Comparison of ENCODE assay signal across 8 cellular contexts in genomic region chr16:30698816-30699614, GRCh38. TPM values are rescaled to one million over a fixed set of nuclear protein-coding genes. Genes with fewer than 3 reads are reported as not detected.
DNase-seq lines count a peak whose midpoint lies in the region; ATAC-seq and TF ChIP-seq lines count a peak whose summit lies in the region.

SRCAP (plus strand) TSS chr16:30699171; CDS start chr16:30700825, 1,654 bp downstream.

- peak within 1 kb of the TSS; percentile 84 to 100 (median 94) for H3K4me2 ChIP-seq in BLaER1 treated with 17β-estradiol and CSF1 and Interleukin-3, amounts not matched to agents 10 nM and 100 nM

- peaks cover 40 to 47% (median 42%) of the 10 kb centered on the region in 11 experiments for H3K36me3 ChIP-seq in BLaER1 treated with 17β-estradiol and CSF1 and Interleukin-3, amounts not matched to agents 10 nM and 100 nM
- H3K36me3 ChIP-seq in right lobe of liver, result peaks cover 0 to 35% (median 22%) of the 10 kb centered on the region in 4 donors

- intact Hi-C loops in dorsolateral prefrontal cortex (cut with DNase I) (loop anchor here (1.0 to 10.0 kb wide), 8 partner anchors 41 to 634 kb away; partner anchors contain the start of genes CFAP119 (in 2 of the 2), FBRS (in 2 of the 2), RNF40 (in 2 of the 2) and ALDOA (in 1 of the 2)), right lobe of liver (cut with DNase I) (no loop called here)

- CTCF ChIA-PET in activated CD4-positive, alpha-beta memory T cell treated with anti-CD3 and anti-CD28 coated beads, Interleukin-2, amount 10 ng/mL, durations not matched to agents 7 days and 5 days (lab: Charles Lee), result interaction anchor here (0.6 kb wide), 1 partner anchor 276 kb away, joined by 4 read pairs; no protein-coding TSS in a partner anchor

- TF ChIP-seq CTCF in dorsolateral prefrontal cortex (IDR thresholded peaks at IDR 0.05 in 54 of 56, conservative IDR thresholded peaks at IDR 0.05 in 2 of 56; ENCODE audit: low read depth in 1 of 56, partially characterized antibody in 56 of 56) (no peak), right lobe of liver (IDR thresholded peaks at IDR 0.05) (no peak)

- peak within 1 kb of the TSS; percentile 98 for H3K4me3 Mint-ChIP-seq in activated CD4-positive, alpha-beta memory T cell treated with anti-CD3 and anti-CD28 coated beads, Interleukin-2, amount 10 ng/mL, durations not matched to agents 7 days and 5 days

- H3K27me3 ChIP-seq in BLaER1 treated with 17β-estradiol and CSF1 and Interleukin-3, amounts not matched to agents 10 nM and 100 nM, result no peaks in the 10 kb centered on the region
- no peaks in the 10 kb centered on the region for H3K27me3 ChIP-seq in dorsolateral prefrontal cortex
- no peaks in the 10 kb centered on the region for H3K27me3 ChIP-seq in right lobe of liver

- peak within 1 kb of the TSS; percentile 84 to 99 (median 90) for H3K4me3 ChIP-seq in BLaER1 treated with 17β-estradiol and CSF1 and Interleukin-3, amounts not matched to agents 10 nM and 100 nM
- H3K4me3 ChIP-seq in dorsolateral prefrontal cortex (peak within 1 kb of the TSS; percentile 76 to 100 (median 96)), right lobe of liver (peak within 1 kb of the TSS; percentile 93 to 98 (median 95))

- H3K9me3 ChIP-seq in BLaER1 treated with 17β-estradiol and CSF1 and Interleukin-3, amounts not matched to agents 10 nM and 100 nM (replicated peaks in 1 of 11), result no peaks in the 10 kb centered on the region
- H3K9me3 ChIP-seq in right lobe of liver, result no peaks in the 10 kb centered on the region

- H3K4me1 ChIP-seq in BLaER1 treated with 17β-estradiol and CSF1 and Interleukin-3, amounts not matched to agents 10 nM and 100 nM, result peaks cover 40 to 52% (median 46%) of the 10 kb centered on the region in 10 experiments
- peaks cover 0 to 21% (median 10%) of the 10 kb centered on the region in 4 donors for H3K4me1 ChIP-seq in right lobe of liver

- WGBS in right lobe of liver (ENCODE audit: insufficient coverage, low coverage, low lambda C conversion rate, missing lambda C conversion rate), result 2% methylated on average over 35 of the region's 57 CpGs

- H3K9ac ChIP-seq in BLaER1 treated with 17β-estradiol and CSF1 and Interleukin-3, amounts not matched to agents 10 nM and 100 nM, result peak within 1 kb of the TSS; percentile 97 to 100 (median 99)

- TF ChIP-seq POLR2A in right lobe of liver (IDR thresholded peaks at IDR 0.05), result peak; percentile 62

- POLR2A ChIA-PET in activated CD4-positive, alpha-beta memory T cell treated with anti-CD3 and anti-CD28 coated beads, Interleukin-2, amount 10 ng/mL, durations not matched to agents 7 days and 5 days (lab: Charles Lee), result interaction anchor here (0.6 to 5.0 kb wide), 16 partner anchors 10 to 198 kb away, joined by 3 to 68 read pairs (median 4); partner anchors contain the start of genes FBRS, PHKG2, PRR14 and ZNF688

- H3K27me3 Mint-ChIP-seq in activated CD4-positive, alpha-beta memory T cell treated with anti-CD3 and anti-CD28 coated beads, Interleukin-2, amount 10 ng/mL, durations not matched to agents 7 days and 5 days, result no peaks in the 10 kb centered on the region

- H3K36me3 Mint-ChIP-seq in activated CD4-positive, alpha-beta memory T cell treated with anti-CD3 and anti-CD28 coated beads, Interleukin-2, amount 10 ng/mL, durations not matched to agents 7 days and 5 days (ENCODE audit: low read depth), result peaks cover 33% of the 10 kb centered on the region

- no peaks in the 10 kb centered on the region for H3K9me3 Mint-ChIP-seq in activated CD4-positive, alpha-beta memory T cell treated with anti-CD3 and anti-CD28 coated beads, Interleukin-2, amount 10 ng/mL, durations not matched to agents 7 days and 5 days

- ATAC-seq in GM19324 (IDR thresholded peaks at IDR 0.05; ENCODE audit: low FRiP score, unreplicated experiment), result peak; percentile 27
- peak; percentile 8 for ATAC-seq in HG03469 (IDR thresholded peaks at IDR 0.05; ENCODE audit: unreplicated experiment)
- ATAC-seq in right lobe of liver, result peak; percentile 71 to 80 (median 76)

- peaks cover 41% of the 10 kb centered on the region for H3K4me1 Mint-ChIP-seq in activated CD4-positive, alpha-beta memory T cell treated with anti-CD3 and anti-CD28 coated beads, Interleukin-2, amount 10 ng/mL, durations not matched to agents 7 days and 5 days

- H3K27ac Mint-ChIP-seq in activated CD4-positive, alpha-beta memory T cell treated with anti-CD3 and anti-CD28 coated beads, Interleukin-2, amount 10 ng/mL, durations not matched to agents 7 days and 5 days, result peak within 1 kb of the TSS; percentile 96

- DNase-seq in NCI-H748 treated with DMSO at 0.1 percent for 48 hours (lab: John Stamatoyannopoulos, UW) (peak; percentile 36), dorsolateral prefrontal cortex (peak; percentile 60 to 87 (median 79)), right lobe of liver (peak; percentile 94 to 95 (median 94))
- DNase-seq in activated CD4-positive, alpha-beta memory T cell treated with anti-CD3 and anti-CD28 coated beads, Interleukin-2, amount 10 ng/mL, durations not matched to agents 7 days and 5 days, result peak; percentile 91
- peak; percentile 84 for DNase-seq in stimulated activated CD4-positive, alpha-beta T cell treated with anti-CD3 and anti-CD28 coated beads, Interleukin-4, amount 100 ng/mL, for 1 hour

- H4K20me1 ChIP-seq in BLaER1 treated with 17β-estradiol and CSF1 and Interleukin-3, amounts not matched to agents 10 nM and 100 nM, result peaks cover 22 to 45% (median 33%) of the 10 kb centered on the region in 11 experiments; a peak in 20 of 22 replicates

- H3K27ac ChIP-seq in BLaER1 treated with 17β-estradiol and CSF1 and Interleukin-3, amounts not matched to agents 10 nM and 100 nM, result peak within 1 kb of the TSS; percentile 98 to 100 (median 99)
- H3K27ac ChIP-seq in dorsolateral prefrontal cortex (peak within 1 kb of the TSS; percentile 99 to 100 (median 100)), right lobe of liver (peak within 1 kb of the TSS; percentile 98 to 100 (median 100))

RNA-seq across cellular contexts. Expression of gene SRCAP, which starts in this region (rescaled TPM):
- total RNA-seq in activated CD4-positive, alpha-beta memory T cell treated with anti-CD3 and anti-CD28 coated beads, Interleukin-2, amount 10 ng/mL, durations not matched to agents 7 days and 5 days, result 10 to 100 TPM; 63.2 to 65.0 TPM
- total RNA-seq in dorsolateral prefrontal cortex (10 to 100 TPM; 46.5 to 90.4 (median 65.6) TPM), right lobe of liver (10 to 100 TPM; 12.1 to 31.3 (median 22.6) TPM)

Comparison
In these comparisons a context has a peak if more than half of its experiments do, and no peak if none do; other contexts are left out.
1. Peak in every context shown above with its lines: DNase-seq, ATAC-seq, H3K4me3 ChIP-seq and H3K27ac ChIP-seq.
2. ATAC-seq: peak in every context shown above with its lines; median percentile 76 in right lobe of liver; 27 in GM19324; 8 in HG03469.
3. DNase-seq: peak in every context shown above with its lines; median percentile 94 in right lobe of liver; 91 in activated CD4-positive, alpha-beta memory T cell treated with anti-CD3 and anti-CD28 coated beads, Interleukin-2, amount 10 ng/mL, durations not matched to agents 7 days and 5 days; 84 in stimulated activated CD4-positive, alpha-beta T cell treated with anti-CD3 and anti-CD28 coated beads, Interleukin-4, amount 100 ng/mL, for 1 hour; 79 in dorsolateral prefrontal cortex; 36 in NCI-H748 treated with DMSO at 0.1 percent for 48 hours.
4. intact Hi-C loops: an anchor here in dorsolateral prefrontal cortex (1.0 to 10.0 kb wide); none called in right lobe of liver.